ENCODE assay signal across 2 cellular contexts in genomic region chr19:18193388-18194207, GRCh38.
A peak's percentile ranks its signal among the peaks of the same experiment; 100 is the strongest.
TF ChIP-seq lines count a peak whose summit lies in the region.

No MANE protein-coding gene starts in this region.

TF ChIP-seq in A549, 52 proteins besides CTCF, POLR2A, EP300 and RAD21 (continued from another document):
- TF ChIP-seq REST (IDR thresholded peaks at IDR 0.05) (no peak), TP53 (CRISPR knock-in tag; IDR thresholded peaks at IDR 0.05) (no peak), MAZ (IDR thresholded peaks at IDR 0.05; ENCODE audit: borderline replicate concordance, low read depth, low read length) (no peak), CBX2 (IDR thresholded peaks at IDR 0.05; ENCODE audit: borderline replicate concordance, low read depth) (no peak), HOXB13 (CRISPR knock-in tag; IDR thresholded peaks at IDR 0.05; ENCODE audit: low read depth) (no peak), PHF8 (IDR thresholded peaks at IDR 0.05; ENCODE audit: borderline replicate concordance, low read depth) (no peak), JUN (IDR thresholded peaks at IDR 0.05) (no peak), FOSB (CRISPR knock-in tag; IDR thresholded peaks at IDR 0.05) (no peak), BCL3 (IDR thresholded peaks at IDR 0.05) (no peak), NR3C1 (IDR thresholded peaks at IDR 0.05) (no peak)
TF ChIP-seq in A549: peak in this region for 0.

TF ChIP-seq in WTC11, 78 proteins besides CTCF, POLR2A, EP300 and RAD21 (continued from another document):
- TF ChIP-seq, protein P1, sequence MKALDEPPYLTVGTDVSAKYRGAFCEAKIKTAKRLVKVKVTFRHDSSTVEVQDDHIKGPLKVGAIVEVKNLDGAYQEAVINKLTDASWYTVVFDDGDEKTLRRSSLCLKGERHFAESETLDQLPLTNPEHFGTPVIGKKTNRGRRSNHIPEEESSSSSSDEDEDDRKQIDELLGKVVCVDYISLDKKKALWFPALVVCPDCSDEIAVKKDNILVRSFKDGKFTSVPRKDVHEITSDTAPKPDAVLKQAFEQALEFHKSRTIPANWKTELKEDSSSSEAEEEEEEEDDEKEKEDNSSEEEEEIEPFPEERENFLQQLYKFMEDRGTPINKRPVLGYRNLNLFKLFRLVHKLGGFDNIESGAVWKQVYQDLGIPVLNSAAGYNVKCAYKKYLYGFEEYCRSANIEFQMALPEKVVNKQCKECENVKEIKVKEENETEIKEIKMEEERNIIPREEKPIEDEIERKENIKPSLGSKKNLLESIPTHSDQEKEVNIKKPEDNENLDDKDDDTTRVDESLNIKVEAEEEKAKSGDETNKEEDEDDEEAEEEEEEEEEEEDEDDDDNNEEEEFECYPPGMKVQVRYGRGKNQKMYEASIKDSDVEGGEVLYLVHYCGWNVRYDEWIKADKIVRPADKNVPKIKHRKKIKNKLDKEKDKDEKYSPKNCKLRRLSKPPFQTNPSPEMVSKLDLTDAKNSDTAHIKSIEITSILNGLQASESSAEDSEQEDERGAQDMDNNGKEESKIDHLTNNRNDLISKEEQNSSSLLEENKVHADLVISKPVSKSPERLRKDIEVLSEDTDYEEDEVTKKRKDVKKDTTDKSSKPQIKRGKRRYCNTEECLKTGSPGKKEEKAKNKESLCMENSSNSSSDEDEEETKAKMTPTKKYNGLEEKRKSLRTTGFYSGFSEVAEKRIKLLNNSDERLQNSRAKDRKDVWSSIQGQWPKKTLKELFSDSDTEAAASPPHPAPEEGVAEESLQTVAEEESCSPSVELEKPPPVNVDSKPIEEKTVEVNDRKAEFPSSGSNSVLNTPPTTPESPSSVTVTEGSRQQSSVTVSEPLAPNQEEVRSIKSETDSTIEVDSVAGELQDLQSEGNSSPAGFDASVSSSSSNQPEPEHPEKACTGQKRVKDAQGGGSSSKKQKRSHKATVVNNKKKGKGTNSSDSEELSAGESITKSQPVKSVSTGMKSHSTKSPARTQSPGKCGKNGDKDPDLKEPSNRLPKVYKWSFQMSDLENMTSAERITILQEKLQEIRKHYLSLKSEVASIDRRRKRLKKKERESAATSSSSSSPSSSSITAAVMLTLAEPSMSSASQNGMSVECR (CRISPR knock-in tag; IDR thresholded peaks at IDR 0.05; ENCODE audit: borderline replicate concordance), result peak; percentile 4; the same call in 1 of the 2 replicates
- TF ChIP-seq E2F1 (CRISPR knock-in tag; IDR thresholded peaks at IDR 0.05), result no peak
- TF ChIP-seq TEAD1 (CRISPR knock-in tag; IDR thresholded peaks at IDR 0.05), result peak; percentile 7; the same call in 1 of the 2 replicates
